1 cellular context compared by ENCODE assay signal in the genomic region with DNA sequence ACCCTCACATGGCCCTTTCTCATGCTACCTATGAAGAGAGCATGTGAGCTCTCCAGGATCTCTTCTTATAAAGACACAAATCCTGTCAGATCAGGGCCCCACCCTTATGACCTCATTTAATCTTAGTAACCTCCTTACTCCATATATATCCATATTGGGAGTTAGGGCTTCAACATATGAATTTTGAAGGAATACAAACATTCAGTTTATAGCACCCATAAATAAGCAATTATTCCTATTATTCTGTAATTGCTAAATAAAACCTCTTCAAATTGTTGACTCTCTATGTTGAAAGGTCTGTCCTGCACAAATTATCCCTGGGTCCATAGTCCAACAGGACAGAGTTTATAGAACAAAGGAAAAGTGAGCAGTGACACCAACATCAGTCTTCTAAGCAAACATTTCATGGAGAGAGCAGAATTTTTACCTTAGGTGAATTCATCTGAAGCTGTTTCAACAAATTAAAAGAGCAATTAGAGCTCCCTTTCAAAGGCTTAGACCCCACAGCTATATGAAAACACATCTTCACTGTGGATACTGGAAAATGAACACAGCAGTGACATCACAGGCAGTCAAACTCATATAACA.
TF ChIP-seq lines count a peak whose summit lies in the region.

No MANE protein-coding gene starts in this region.

TF ChIP-seq in HepG2, 621 proteins besides CTCF, POLR2A, EP300 and RAD21 (continued from another document and continues in another):
- TF ChIP-seq, protein P1, sequence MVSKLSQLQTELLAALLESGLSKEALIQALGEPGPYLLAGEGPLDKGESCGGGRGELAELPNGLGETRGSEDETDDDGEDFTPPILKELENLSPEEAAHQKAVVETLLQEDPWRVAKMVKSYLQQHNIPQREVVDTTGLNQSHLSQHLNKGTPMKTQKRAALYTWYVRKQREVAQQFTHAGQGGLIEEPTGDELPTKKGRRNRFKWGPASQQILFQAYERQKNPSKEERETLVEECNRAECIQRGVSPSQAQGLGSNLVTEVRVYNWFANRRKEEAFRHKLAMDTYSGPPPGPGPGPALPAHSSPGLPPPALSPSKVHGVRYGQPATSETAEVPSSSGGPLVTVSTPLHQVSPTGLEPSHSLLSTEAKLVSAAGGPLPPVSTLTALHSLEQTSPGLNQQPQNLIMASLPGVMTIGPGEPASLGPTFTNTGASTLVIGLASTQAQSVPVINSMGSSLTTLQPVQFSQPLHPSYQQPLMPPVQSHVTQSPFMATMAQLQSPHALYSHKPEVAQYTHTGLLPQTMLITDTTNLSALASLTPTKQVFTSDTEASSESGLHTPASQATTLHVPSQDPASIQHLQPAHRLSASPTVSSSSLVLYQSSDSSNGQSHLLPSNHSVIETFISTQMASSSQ (IDR thresholded peaks at IDR 0.05; ENCODE audit: low read depth) = no peak; the same call in 1 of the 2 replicates
- TF ChIP-seq, protein P1 (CRISPR knock-in tag; IDR thresholded peaks at IDR 0.05; ENCODE audit: borderline replicate concordance) = peak; percentile 63; the same call in 1 of the 2 replicates
- TF ChIP-seq ASH2L (IDR thresholded peaks at IDR 0.05; ENCODE audit: insufficient read length, low read depth, low read length) = peak; percentile 85
- TF ChIP-seq REXO4 (CRISPR knock-in tag; IDR thresholded peaks at IDR 0.05; ENCODE audit: borderline replicate concordance) = no peak
- TF ChIP-seq KLF15 (CRISPR knock-in tag; IDR thresholded peaks at IDR 0.05; ENCODE audit: borderline replicate concordance) = no peak
- TF ChIP-seq, protein P2, sequence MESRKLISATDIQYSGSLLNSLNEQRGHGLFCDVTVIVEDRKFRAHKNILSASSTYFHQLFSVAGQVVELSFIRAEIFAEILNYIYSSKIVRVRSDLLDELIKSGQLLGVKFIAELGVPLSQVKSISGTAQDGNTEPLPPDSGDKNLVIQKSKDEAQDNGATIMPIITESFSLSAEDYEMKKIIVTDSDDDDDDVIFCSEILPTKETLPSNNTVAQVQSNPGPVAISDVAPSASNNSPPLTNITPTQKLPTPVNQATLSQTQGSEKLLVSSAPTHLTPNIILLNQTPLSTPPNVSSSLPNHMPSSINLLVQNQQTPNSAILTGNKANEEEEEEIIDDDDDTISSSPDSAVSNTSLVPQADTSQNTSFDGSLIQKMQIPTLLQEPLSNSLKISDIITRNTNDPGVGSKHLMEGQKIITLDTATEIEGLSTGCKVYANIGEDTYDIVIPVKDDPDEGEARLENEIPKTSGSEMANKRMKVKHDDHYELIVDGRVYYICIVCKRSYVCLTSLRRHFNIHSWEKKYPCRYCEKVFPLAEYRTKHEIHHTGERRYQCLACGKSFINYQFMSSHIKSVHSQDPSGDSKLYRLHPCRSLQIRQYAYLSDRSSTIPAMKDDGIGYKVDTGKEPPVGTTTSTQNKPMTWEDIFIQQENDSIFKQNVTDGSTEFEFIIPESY (CRISPR knock-in tag; IDR thresholded peaks at IDR 0.05) = no peak
- no peak for TF ChIP-seq NFATC3 (CRISPR knock-in tag; IDR thresholded peaks at IDR 0.05)
- peak; percentile 37; the same call in 1 of the 2 replicates for TF ChIP-seq PITX1 (CRISPR knock-in tag; IDR thresholded peaks at IDR 0.05)
- TF ChIP-seq, protein P3, sequence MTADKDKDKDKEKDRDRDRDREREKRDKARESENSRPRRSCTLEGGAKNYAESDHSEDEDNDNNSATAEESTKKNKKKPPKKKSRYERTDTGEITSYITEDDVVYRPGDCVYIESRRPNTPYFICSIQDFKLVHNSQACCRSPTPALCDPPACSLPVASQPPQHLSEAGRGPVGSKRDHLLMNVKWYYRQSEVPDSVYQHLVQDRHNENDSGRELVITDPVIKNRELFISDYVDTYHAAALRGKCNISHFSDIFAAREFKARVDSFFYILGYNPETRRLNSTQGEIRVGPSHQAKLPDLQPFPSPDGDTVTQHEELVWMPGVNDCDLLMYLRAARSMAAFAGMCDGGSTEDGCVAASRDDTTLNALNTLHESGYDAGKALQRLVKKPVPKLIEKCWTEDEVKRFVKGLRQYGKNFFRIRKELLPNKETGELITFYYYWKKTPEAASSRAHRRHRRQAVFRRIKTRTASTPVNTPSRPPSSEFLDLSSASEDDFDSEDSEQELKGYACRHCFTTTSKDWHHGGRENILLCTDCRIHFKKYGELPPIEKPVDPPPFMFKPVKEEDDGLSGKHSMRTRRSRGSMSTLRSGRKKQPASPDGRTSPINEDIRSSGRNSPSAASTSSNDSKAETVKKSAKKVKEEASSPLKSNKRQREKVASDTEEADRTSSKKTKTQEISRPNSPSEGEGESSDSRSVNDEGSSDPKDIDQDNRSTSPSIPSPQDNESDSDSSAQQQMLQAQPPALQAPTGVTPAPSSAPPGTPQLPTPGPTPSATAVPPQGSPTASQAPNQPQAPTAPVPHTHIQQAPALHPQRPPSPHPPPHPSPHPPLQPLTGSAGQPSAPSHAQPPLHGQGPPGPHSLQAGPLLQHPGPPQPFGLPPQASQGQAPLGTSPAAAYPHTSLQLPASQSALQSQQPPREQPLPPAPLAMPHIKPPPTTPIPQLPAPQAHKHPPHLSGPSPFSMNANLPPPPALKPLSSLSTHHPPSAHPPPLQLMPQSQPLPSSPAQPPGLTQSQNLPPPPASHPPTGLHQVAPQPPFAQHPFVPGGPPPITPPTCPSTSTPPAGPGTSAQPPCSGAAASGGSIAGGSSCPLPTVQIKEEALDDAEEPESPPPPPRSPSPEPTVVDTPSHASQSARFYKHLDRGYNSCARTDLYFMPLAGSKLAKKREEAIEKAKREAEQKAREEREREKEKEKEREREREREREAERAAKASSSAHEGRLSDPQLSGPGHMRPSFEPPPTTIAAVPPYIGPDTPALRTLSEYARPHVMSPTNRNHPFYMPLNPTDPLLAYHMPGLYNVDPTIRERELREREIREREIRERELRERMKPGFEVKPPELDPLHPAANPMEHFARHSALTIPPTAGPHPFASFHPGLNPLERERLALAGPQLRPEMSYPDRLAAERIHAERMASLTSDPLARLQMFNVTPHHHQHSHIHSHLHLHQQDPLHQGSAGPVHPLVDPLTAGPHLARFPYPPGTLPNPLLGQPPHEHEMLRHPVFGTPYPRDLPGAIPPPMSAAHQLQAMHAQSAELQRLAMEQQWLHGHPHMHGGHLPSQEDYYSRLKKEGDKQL (CRISPR knock-in tag; IDR thresholded peaks at IDR 0.05; ENCODE audit: low read depth) = no peak
- TF ChIP-seq THYN1 (CRISPR knock-in tag; IDR thresholded peaks at IDR 0.05; ENCODE audit: borderline replicate concordance, low read depth) = no peak
- no peak for TF ChIP-seq TBL1XR1 (IDR thresholded peaks at IDR 0.05; ENCODE audit: borderline replicate concordance, low read length, partially characterized antibody)
- peak; percentile 62; the same call in 1 of the 2 replicates for TF ChIP-seq ZNF331 (CRISPR knock-in tag; IDR thresholded peaks at IDR 0.05)
- TF ChIP-seq, protein P4, sequence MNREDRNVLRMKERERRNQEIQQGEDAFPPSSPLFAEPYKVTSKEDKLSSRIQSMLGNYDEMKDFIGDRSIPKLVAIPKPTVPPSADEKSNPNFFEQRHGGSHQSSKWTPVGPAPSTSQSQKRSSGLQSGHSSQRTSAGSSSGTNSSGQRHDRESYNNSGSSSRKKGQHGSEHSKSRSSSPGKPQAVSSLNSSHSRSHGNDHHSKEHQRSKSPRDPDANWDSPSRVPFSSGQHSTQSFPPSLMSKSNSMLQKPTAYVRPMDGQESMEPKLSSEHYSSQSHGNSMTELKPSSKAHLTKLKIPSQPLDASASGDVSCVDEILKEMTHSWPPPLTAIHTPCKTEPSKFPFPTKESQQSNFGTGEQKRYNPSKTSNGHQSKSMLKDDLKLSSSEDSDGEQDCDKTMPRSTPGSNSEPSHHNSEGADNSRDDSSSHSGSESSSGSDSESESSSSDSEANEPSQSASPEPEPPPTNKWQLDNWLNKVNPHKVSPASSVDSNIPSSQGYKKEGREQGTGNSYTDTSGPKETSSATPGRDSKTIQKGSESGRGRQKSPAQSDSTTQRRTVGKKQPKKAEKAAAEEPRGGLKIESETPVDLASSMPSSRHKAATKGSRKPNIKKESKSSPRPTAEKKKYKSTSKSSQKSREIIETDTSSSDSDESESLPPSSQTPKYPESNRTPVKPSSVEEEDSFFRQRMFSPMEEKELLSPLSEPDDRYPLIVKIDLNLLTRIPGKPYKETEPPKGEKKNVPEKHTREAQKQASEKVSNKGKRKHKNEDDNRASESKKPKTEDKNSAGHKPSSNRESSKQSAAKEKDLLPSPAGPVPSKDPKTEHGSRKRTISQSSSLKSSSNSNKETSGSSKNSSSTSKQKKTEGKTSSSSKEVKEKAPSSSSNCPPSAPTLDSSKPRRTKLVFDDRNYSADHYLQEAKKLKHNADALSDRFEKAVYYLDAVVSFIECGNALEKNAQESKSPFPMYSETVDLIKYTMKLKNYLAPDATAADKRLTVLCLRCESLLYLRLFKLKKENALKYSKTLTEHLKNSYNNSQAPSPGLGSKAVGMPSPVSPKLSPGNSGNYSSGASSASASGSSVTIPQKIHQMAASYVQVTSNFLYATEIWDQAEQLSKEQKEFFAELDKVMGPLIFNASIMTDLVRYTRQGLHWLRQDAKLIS (CRISPR knock-in tag; IDR thresholded peaks at IDR 0.05) = no peak
- TF ChIP-seq, protein P5, sequence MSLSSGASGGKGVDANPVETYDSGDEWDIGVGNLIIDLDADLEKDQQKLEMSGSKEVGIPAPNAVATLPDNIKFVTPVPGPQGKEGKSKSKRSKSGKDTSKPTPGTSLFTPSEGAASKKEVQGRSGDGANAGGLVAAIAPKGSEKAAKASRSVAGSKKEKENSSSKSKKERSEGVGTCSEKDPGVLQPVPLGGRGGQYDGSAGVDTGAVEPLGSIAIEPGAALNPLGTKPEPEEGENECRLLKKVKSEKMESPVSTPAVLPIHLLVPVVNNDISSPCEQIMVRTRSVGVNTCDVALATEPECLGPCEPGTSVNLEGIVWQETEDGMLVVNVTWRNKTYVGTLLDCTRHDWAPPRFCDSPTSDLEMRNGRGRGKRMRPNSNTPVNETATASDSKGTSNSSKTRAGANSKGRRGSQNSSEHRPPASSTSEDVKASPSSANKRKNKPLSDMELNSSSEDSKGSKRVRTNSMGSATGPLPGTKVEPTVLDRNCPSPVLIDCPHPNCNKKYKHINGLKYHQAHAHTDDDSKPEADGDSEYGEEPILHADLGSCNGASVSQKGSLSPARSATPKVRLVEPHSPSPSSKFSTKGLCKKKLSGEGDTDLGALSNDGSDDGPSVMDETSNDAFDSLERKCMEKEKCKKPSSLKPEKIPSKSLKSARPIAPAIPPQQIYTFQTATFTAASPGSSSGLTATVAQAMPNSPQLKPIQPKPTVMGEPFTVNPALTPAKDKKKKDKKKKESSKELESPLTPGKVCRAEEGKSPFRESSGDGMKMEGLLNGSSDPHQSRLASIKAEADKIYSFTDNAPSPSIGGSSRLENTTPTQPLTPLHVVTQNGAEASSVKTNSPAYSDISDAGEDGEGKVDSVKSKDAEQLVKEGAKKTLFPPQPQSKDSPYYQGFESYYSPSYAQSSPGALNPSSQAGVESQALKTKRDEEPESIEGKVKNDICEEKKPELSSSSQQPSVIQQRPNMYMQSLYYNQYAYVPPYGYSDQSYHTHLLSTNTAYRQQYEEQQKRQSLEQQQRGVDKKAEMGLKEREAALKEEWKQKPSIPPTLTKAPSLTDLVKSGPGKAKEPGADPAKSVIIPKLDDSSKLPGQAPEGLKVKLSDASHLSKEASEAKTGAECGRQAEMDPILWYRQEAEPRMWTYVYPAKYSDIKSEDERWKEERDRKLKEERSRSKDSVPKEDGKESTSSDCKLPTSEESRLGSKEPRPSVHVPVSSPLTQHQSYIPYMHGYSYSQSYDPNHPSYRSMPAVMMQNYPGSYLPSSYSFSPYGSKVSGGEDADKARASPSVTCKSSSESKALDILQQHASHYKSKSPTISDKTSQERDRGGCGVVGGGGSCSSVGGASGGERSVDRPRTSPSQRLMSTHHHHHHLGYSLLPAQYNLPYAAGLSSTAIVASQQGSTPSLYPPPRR (CRISPR knock-in tag; IDR thresholded peaks at IDR 0.05; ENCODE audit: borderline replicate concordance) = peak; percentile 68
- no peak for TF ChIP-seq ZFY (CRISPR knock-in tag; IDR thresholded peaks at IDR 0.05)
- peak; percentile 77 for TF ChIP-seq PPARG (CRISPR knock-in tag; conservative IDR thresholded peaks at IDR 0.05)
- TF ChIP-seq, protein P6, sequence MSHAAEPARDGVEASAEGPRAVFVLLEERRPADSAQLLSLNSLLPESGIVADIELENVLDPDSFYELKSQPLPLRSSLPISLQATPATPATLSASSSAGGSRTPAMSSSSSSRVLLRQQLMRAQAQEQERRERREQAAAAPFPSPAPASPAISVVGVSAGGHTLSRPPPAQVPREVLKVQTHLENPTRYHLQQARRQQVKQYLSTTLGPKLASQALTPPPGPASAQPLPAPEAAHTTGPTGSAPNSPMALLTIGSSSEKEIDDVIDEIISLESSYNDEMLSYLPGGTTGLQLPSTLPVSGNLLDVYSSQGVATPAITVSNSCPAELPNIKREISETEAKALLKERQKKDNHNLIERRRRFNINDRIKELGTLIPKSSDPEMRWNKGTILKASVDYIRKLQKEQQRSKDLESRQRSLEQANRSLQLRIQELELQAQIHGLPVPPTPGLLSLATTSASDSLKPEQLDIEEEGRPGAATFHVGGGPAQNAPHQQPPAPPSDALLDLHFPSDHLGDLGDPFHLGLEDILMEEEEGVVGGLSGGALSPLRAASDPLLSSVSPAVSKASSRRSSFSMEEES (CRISPR knock-in tag; IDR thresholded peaks at IDR 0.05) = no peak
